ENCODE assay signal across 13 cellular contexts in genomic region chr5:56358703-56359428, GRCh38.
A peak's percentile ranks its signal among the peaks of the same experiment; 100 is the strongest.
DNase-seq lines count a peak whose midpoint lies in the region; ATAC-seq and TF ChIP-seq lines count a peak whose summit lies in the region.
"Had no signal": no experiment of that assay in that cellular context is flagged by ENCODE, and none has a peak within 500 bp of the region (broad histone marks: within the 10 kb centered on the region; RNA-seq: fewer than 3 reads in every experiment).

No MANE protein-coding gene starts in this region.

- TF ChIP-seq CTCF in testis (IDR thresholded peaks at IDR 0.05) (no peak), progenitor cell of endocrine pancreas (IDR thresholded peaks at IDR 0.05; ENCODE audit: unreplicated experiment) (no peak)

- WGBS in testis, 2 donors: 27 to 50% methylated on average over 11 of the region's 11 CpGs

- no peaks in the 10 kb centered on the region for H3K9me3 ChIP-seq in testis

- peaks cover 10% of the 10 kb centered on the region for H3K27me3 Mint-ChIP-seq in progenitor cell of endocrine pancreas

- no peak overlapping the region for H3K4me3 Mint-ChIP-seq in progenitor cell of endocrine pancreas (ENCODE audit: low read depth)
- H3K4me3 Mint-ChIP-seq: T-helper 1 cell treated with Interleukin-12 subunit alpha and Interleukin-12 subunit beta and Interleukin-4 antibody, amounts not matched to agents 30 μg/mL and 1 μg/mL, for 36 hours had no signal

- intact Hi-C loops in testis (cut with DNase I; ENCODE audit: low total_unique reads): no loop called here
- intact Hi-C loops in posterior cingulate gyrus (cut with DNase I): no loop called here

- TF ChIP-seq POLR2A in testis (IDR thresholded peaks at IDR 0.05): no peak

- DNase-seq in HT-29 (ENCODE audit: low spot score) (peak; percentile 96), T47D (ENCODE audit: low read depth in 1 of 2, low spot score in 1 of 2) (peak; percentile 33 to 84), left lobe of liver (ENCODE audit: low spot score) (peak; percentile 75), testis (peak; percentile 71), DMS53 (lab: John Stamatoyannopoulos, UW) (no peak), progenitor cell of endocrine pancreas (ENCODE audit: low spot score, unreplicated experiment) (no peak), posterior cingulate gyrus (no peak), DMS114 treated with DMSO at 0.1 percent for 48 hours (lab: John Stamatoyannopoulos, UW; ENCODE audit: unreplicated experiment) (no peak)
- DNase-seq: DMS79 treated with DMSO at 0.1 percent for 48 hours; effector CD8-positive, alpha-beta T cell; HCEC 1CT; stimulated activated CD4-positive, alpha-beta T cell treated with anti-CD3 and anti-CD28 coated beads, Interleukin-12 subunit alpha, Interleukin-12 subunit beta, amount 100 ng/mL, for 4 hours had no signal

- no peaks in the 10 kb centered on the region for H3K27me3 ChIP-seq in testis

- ATAC-seq in left lobe of liver: peak; percentile 92

- no peak overlapping the region for H3K4me3 ChIP-seq in testis

- peaks cover 30% of the 10 kb centered on the region for H3K4me1 Mint-ChIP-seq in progenitor cell of endocrine pancreas (ENCODE audit: low read depth)

- H3K27ac ChIP-seq in testis: peak overlapping the region; percentile 13 to 68

- peaks cover 35% of the 10 kb centered on the region for H3K4me1 ChIP-seq in testis

- no peaks in the 10 kb centered on the region for H3K36me3 ChIP-seq in testis (ENCODE audit: low read depth, missing control alignments)

- H3K36me3 Mint-ChIP-seq in progenitor cell of endocrine pancreas (ENCODE audit: insufficient read depth): no peaks in the 10 kb centered on the region

- no peaks in the 10 kb centered on the region for H3K9me3 Mint-ChIP-seq in progenitor cell of endocrine pancreas (ENCODE audit: low read depth)
- H3K9me3 Mint-ChIP-seq: T-helper 1 cell treated with Interleukin-12 subunit alpha and Interleukin-12 subunit beta and Interleukin-4 antibody, amounts not matched to agents 30 μg/mL and 1 μg/mL, for 36 hours had no signal

- in situ Hi-C loops in T47D (cut with HindIII; ENCODE audit: low pct_unique_long_range_greater_than_20kb, low sequenced_read_pairs): no loop called here

- no peak overlapping the region for H3K27ac Mint-ChIP-seq in progenitor cell of endocrine pancreas
- H3K27ac Mint-ChIP-seq: T-helper 1 cell treated with Interleukin-12 subunit alpha and Interleukin-12 subunit beta and Interleukin-4 antibody, amounts not matched to agents 30 μg/mL and 1 μg/mL, for 36 hours had no signal

Comparison
In these comparisons a context has a peak if more than half of its experiments do, and no peak if none do; other contexts are left out.
1. DNase-seq: peak in HT-29 (single experiment), T47D (2 of 2), left lobe of liver (single experiment) and testis (single experiment); none in DMS53 (single experiment), progenitor cell of endocrine pancreas (single experiment), posterior cingulate gyrus (0 of 10) and DMS114 treated with DMSO at 0.1 percent for 48 hours (single experiment).